Comparison of ENCODE assay signal across 8 cellular contexts in genomic region chr3:16842710-16843270, GRCh38. TPM values are rescaled to one million over a fixed set of nuclear protein-coding genes. Genes with fewer than 3 reads are reported as not detected.
A peak's percentile ranks its signal among the peaks of the same experiment; 100 is the strongest.
DNase-seq lines count a peak whose midpoint lies in the region; ATAC-seq, FAIRE-seq and TF ChIP-seq lines count a peak whose summit lies in the region.

No MANE protein-coding gene starts in this region.

- no peak for DNase-seq in stimulated activated naive CD8-positive, alpha-beta T cell treated with anti-CD3 and anti-CD28 coated beads, Interleukin-15, Interleukin-2, amounts not matched to agents 100 U/mL and 50 U/mL, for 24 hours
- peak; percentile 13 for DNase-seq in SHP77 treated with DMSO at 0.1 percent for 48 hours (lab: John Stamatoyannopoulos, UW)
- DNase-seq in UCSD-AML1 (lab: John Stamatoyannopoulos, UW; ENCODE audit: unreplicated experiment) = no peak
- DNase-seq in osteocyte (ENCODE audit: extremely low spot score, unreplicated experiment) = no peak
- no peak for DNase-seq in HPDE6-E6E7 (ENCODE audit: extremely low spot score)

- no peaks in the 10 kb centered on the region for H3K9me3 Mint-ChIP-seq in stimulated activated naive CD8-positive, alpha-beta T cell treated with anti-CD3 and anti-CD28 coated beads, Interleukin-15, Interleukin-2, amounts not matched to agents 100 ng/mL and 50 ng/mL, for 24 hours
- H3K9me3 Mint-ChIP-seq in osteocyte (ENCODE audit: unreplicated experiment) = no peaks in the 10 kb centered on the region

- peak; percentile 97 for FAIRE-seq in islet of Langerhans (lab: Jason Lieb, UNC)

- H3K4me3 Mint-ChIP-seq in stimulated activated naive CD8-positive, alpha-beta T cell treated with anti-CD3 and anti-CD28 coated beads, Interleukin-15, Interleukin-2, amounts not matched to agents 100 ng/mL and 50 ng/mL, for 24 hours = peak overlapping the region; percentile 71
- H3K4me3 Mint-ChIP-seq in osteocyte (ENCODE audit: unreplicated experiment) = no peak overlapping the region

- no peaks in the 10 kb centered on the region for H3K36me3 Mint-ChIP-seq in stimulated activated naive CD8-positive, alpha-beta T cell treated with anti-CD3 and anti-CD28 coated beads, Interleukin-15, Interleukin-2, amounts not matched to agents 100 ng/mL and 50 ng/mL, for 24 hours (ENCODE audit: low read depth)
- H3K36me3 Mint-ChIP-seq in osteocyte (ENCODE audit: unreplicated experiment) = no peaks in the 10 kb centered on the region

- no peak for ATAC-seq in stimulated activated naive CD8-positive, alpha-beta T cell treated with anti-CD3 and anti-CD28 coated beads, Interleukin-15, Interleukin-2, amounts not matched to agents 100 U/mL and 50 U/mL, for 24 hours
- no peak for ATAC-seq in HG02678 (IDR thresholded peaks at IDR 0.05; ENCODE audit: unreplicated experiment)

- H3K4me1 Mint-ChIP-seq in stimulated activated naive CD8-positive, alpha-beta T cell treated with anti-CD3 and anti-CD28 coated beads, Interleukin-15, Interleukin-2, amounts not matched to agents 100 ng/mL and 50 ng/mL, for 24 hours (ENCODE audit: low read depth) = peaks cover 74% of the 10 kb centered on the region
- H3K4me1 Mint-ChIP-seq in osteocyte (ENCODE audit: unreplicated experiment) = no peaks in the 10 kb centered on the region

- no peaks in the 10 kb centered on the region for H3K27me3 Mint-ChIP-seq in stimulated activated naive CD8-positive, alpha-beta T cell treated with anti-CD3 and anti-CD28 coated beads, Interleukin-15, Interleukin-2, amounts not matched to agents 100 ng/mL and 50 ng/mL, for 24 hours
- peaks cover 49% of the 10 kb centered on the region for H3K27me3 Mint-ChIP-seq in osteocyte (ENCODE audit: unreplicated experiment)

- H3K27ac Mint-ChIP-seq in stimulated activated naive CD8-positive, alpha-beta T cell treated with anti-CD3 and anti-CD28 coated beads, Interleukin-15, Interleukin-2, amounts not matched to agents 100 ng/mL and 50 ng/mL, for 24 hours = peak overlapping the region; percentile 91
- H3K27ac Mint-ChIP-seq in osteocyte (ENCODE audit: unreplicated experiment) = no peak overlapping the region

- TF ChIP-seq CTCF in osteocyte (IDR thresholded peaks at IDR 0.05) = no peak

RNA-seq across cellular contexts. Expression of gene PLCL2, which starts 42.0 kb away (rescaled TPM):
- 1.8 and 2.1 TPM in 2 replicates for total RNA-seq in osteocyte
